ENCODE assay signal across 13 cellular contexts in genomic region chr7:107938448-107939250, GRCh38. TPM values are rescaled to one million over a fixed set of nuclear protein-coding genes. Genes with fewer than 3 reads are reported as not detected.
DNase-seq lines count a peak whose midpoint lies in the region; TF ChIP-seq lines count a peak whose summit lies in the region.
"Had no signal": no experiment of that assay in that cellular context is flagged by ENCODE, and none has a peak within 500 bp of the region (broad histone marks: within the 10 kb centered on the region; RNA-seq: fewer than 3 reads in every experiment).

No MANE protein-coding gene starts in this region.

- CTCF ChIA-PET in activated naive CD4-positive, alpha-beta T cell treated with anti-CD3 and anti-CD28 coated beads for 36 hours (lab: Charles Lee), result no interaction called here

- H3K9me3 ChIP-seq in left ventricle myocardium inferior (replicated peaks), result no peaks in the 10 kb centered on the region
- no peaks in the 10 kb centered on the region for H3K9me3 ChIP-seq in sigmoid colon
- H3K9me3 ChIP-seq in BE2C, result no peaks in the 10 kb centered on the region

- in situ Hi-C loops in G401 (cut with HindIII; ENCODE audit: low sequenced_read_pairs) (no loop called here), brain microvascular endothelial cell (cut with HindIII; ENCODE audit: low pct_ligation_motif_present, low sequenced_read_pairs) (no loop called here)

- H3K27me3 ChIP-seq in brain microvascular endothelial cell (replicated peaks) (no peaks in the 10 kb centered on the region), left ventricle myocardium inferior (ENCODE audit: low read depth) (no peaks in the 10 kb centered on the region), sigmoid colon (no peaks in the 10 kb centered on the region), BE2C (no peaks in the 10 kb centered on the region; the same call in 1 of the 2 replicates)

- H3K4me3 ChIP-seq in brain microvascular endothelial cell (ENCODE audit: low read depth, low read length) (no peak overlapping the region), left ventricle myocardium inferior (no peak overlapping the region), sigmoid colon (no peak overlapping the region), BE2C (ENCODE audit: low read depth, low read length) (no peak overlapping the region)

- no peak for TF ChIP-seq POLR2A in sigmoid colon (IDR thresholded peaks at IDR 0.05)

- peaks cover 68% of the 10 kb centered on the region for H3K4me1 ChIP-seq in left ventricle myocardium inferior
- peaks cover 0 to 83% (median 74%) of the 10 kb centered on the region in 4 donors for H3K4me1 ChIP-seq in sigmoid colon
- no peaks in the 10 kb centered on the region for H3K4me1 ChIP-seq in BE2C

- H3K4me3 Mint-ChIP-seq in activated naive CD4-positive, alpha-beta T cell treated with anti-CD3 and anti-CD28 coated beads for 36 hours, result no peak overlapping the region
- H3K4me3 Mint-ChIP-seq: T-helper 1 cell treated with Interleukin-12 subunit alpha and Interleukin-12 subunit beta and Interleukin-4 antibody, amounts not matched to agents 30 μg/mL and 1 μg/mL, for 36 hours had no signal

- peak in 1 of 4 donors; percentile 9 for TF ChIP-seq EP300 in sigmoid colon (IDR thresholded peaks at IDR 0.05)

- intact Hi-C loops in left ventricle myocardium inferior (cut with micrococcal nuclease) (no loop called here), sigmoid colon (cut with DNase I) (loop anchor here (5.0 kb wide), 1 partner anchor 64 kb away; the partner anchor contains the start of gene LAMB1)
- intact Hi-C loops in activated naive CD4-positive, alpha-beta T cell treated with anti-CD3 and anti-CD28 coated beads for 36 hours (cut with micrococcal nuclease), result no loop called here

- H3K27ac ChIP-seq in brain microvascular endothelial cell (peak overlapping the region; percentile 3), left ventricle myocardium inferior (replicated peaks) (peak overlapping the region; percentile 69), sigmoid colon (peak overlapping the region; percentile 81 to 90 (median 84))

- H3K27me3 Mint-ChIP-seq in activated naive CD4-positive, alpha-beta T cell treated with anti-CD3 and anti-CD28 coated beads for 36 hours (ENCODE audit: low read depth), result no peaks in the 10 kb centered on the region

- no peaks in the 10 kb centered on the region for H3K9me3 Mint-ChIP-seq in activated naive CD4-positive, alpha-beta T cell treated with anti-CD3 and anti-CD28 coated beads for 36 hours
- H3K9me3 Mint-ChIP-seq: T-helper 1 cell treated with Interleukin-12 subunit alpha and Interleukin-12 subunit beta and Interleukin-4 antibody, amounts not matched to agents 30 μg/mL and 1 μg/mL, for 36 hours had no signal

- no peak for TF ChIP-seq CTCF in brain microvascular endothelial cell (IDR thresholded peaks at IDR 0.05; ENCODE audit: low read depth, low read length, missing control alignments)
- TF ChIP-seq CTCF in left ventricle myocardium inferior (IDR thresholded peaks at IDR 0.05; ENCODE audit: borderline replicate concordance), result no peak
- no peak for TF ChIP-seq CTCF in sigmoid colon (IDR thresholded peaks at IDR 0.05)
- no peak for TF ChIP-seq CTCF in BE2C (IDR thresholded peaks at IDR 0.05; ENCODE audit: low read depth, low read length)

- DNase-seq in G401 (ENCODE audit: low spot score) (peak; percentile 93), brain microvascular endothelial cell (no peak), left ventricle myocardium inferior (peak; percentile 44), sigmoid colon (peak; percentile 88), GM19238 (ENCODE audit: insufficient read length, low spot score) (no peak), middle frontal gyrus (ENCODE audit: extremely low spot score, low spot score) (no peak), BE2C (no peak)
- no peak for DNase-seq in activated naive CD4-positive, alpha-beta T cell treated with anti-CD3 and anti-CD28 coated beads for 36 hours
- DNase-seq: GF-D8; HCEC 1CT; NCI-H748 treated with DMSO at 0.1 percent for 48 hours; stimulated activated naive CD8-positive, alpha-beta T cell treated with anti-CD3 and anti-CD28 coated beads, Interleukin-15, Interleukin-2, amounts not matched to agents 100 U/mL and 50 U/mL, for 24 hours had no signal

- peaks cover 3% of the 10 kb centered on the region for H3K4me1 Mint-ChIP-seq in activated naive CD4-positive, alpha-beta T cell treated with anti-CD3 and anti-CD28 coated beads for 36 hours (ENCODE audit: low read depth)

- H3K27ac Mint-ChIP-seq in activated naive CD4-positive, alpha-beta T cell treated with anti-CD3 and anti-CD28 coated beads for 36 hours, result no peak overlapping the region
- H3K27ac Mint-ChIP-seq: T-helper 1 cell treated with Interleukin-12 subunit alpha and Interleukin-12 subunit beta and Interleukin-4 antibody, amounts not matched to agents 30 μg/mL and 1 μg/mL, for 36 hours had no signal

- no peaks in the 10 kb centered on the region for H3K36me3 Mint-ChIP-seq in activated naive CD4-positive, alpha-beta T cell treated with anti-CD3 and anti-CD28 coated beads for 36 hours (ENCODE audit: low read depth)

- H3K36me3 ChIP-seq in brain microvascular endothelial cell (replicated peaks) (peaks cover 83% of the 10 kb centered on the region), left ventricle myocardium inferior (peaks cover 63% of the 10 kb centered on the region), sigmoid colon (peaks cover 3 to 44% (median 12%) of the 10 kb centered on the region in 4 donors), BE2C (peaks cover 92% of the 10 kb centered on the region)

- 73 to 84% methylated on average over 6 of the region's 6 CpGs for WGBS in sigmoid colon, 2 donors

RNA-seq across cellular contexts. Expression of gene DLD, which starts 47.7 kb away (rescaled TPM):
- total RNA-seq in G401 (2014; rRNA removed; shearing (Covaris generic)), result 43.0 and 60.2 TPM in 2 replicates
- 342 TPM for total RNA-seq in left ventricle myocardium inferior
- 100 to 1,000 TPM in 3 of 4 donors, 10 to 100 TPM in 1; 97.2 to 446 (median 124) TPM for total RNA-seq in sigmoid colon
- polyA plus RNA-seq in sigmoid colon, result 100 to 1,000 TPM in 2 of 3 donors, 10 to 100 TPM in 1; 82.3 to 127 (median 111) TPM
- 10 to 100 TPM; 92.6 to 96.8 TPM for total RNA-seq in activated naive CD4-positive, alpha-beta T cell treated with anti-CD3 and anti-CD28 coated beads for 36 hours
- 103 TPM for polyA plus RNA-seq in BE2C (2012; ENCODE audit: insufficient read depth, insufficient read length, low read depth)

Comparison
In these comparisons a context has a peak if more than half of its experiments do, and no peak if none do; other contexts are left out.
1. DNase-seq: peak in G401 (single experiment), left ventricle myocardium inferior (single experiment) and sigmoid colon (single experiment); none in brain microvascular endothelial cell (single experiment), GM19238 (single experiment), middle frontal gyrus (single experiment), activated naive CD4-positive, alpha-beta T cell treated with anti-CD3 and anti-CD28 coated beads for 36 hours (single experiment) and BE2C (single experiment).
2. H3K27ac ChIP-seq: peak in every context shown above with its lines; median percentile 84 in sigmoid colon; 69 in left ventricle myocardium inferior; 3 in brain microvascular endothelial cell.